11 cellular contexts compared by ENCODE assay signal in genomic region chr7:50531928-50532327, GRCh38. TPM values are rescaled to one million over a fixed set of nuclear protein-coding genes. Genes with fewer than 3 reads are reported as not detected.
DNase-seq lines count a peak whose midpoint lies in the region; ATAC-seq and TF ChIP-seq lines count a peak whose summit lies in the region.
"Had no signal": no experiment of that assay in that cellular context is flagged by ENCODE, and none has a peak within 500 bp of the region (broad histone marks: within the 10 kb centered on the region; RNA-seq: fewer than 3 reads in every experiment).

No MANE protein-coding gene starts in this region.

- peaks cover 16% of the 10 kb centered on the region for H3K4me1 Mint-ChIP-seq in chondrocyte (ENCODE audit: low read depth)
- H3K4me1 Mint-ChIP-seq in osteocyte (ENCODE audit: unreplicated experiment) = peaks cover 8% of the 10 kb centered on the region

- H3K9me3 Mint-ChIP-seq in chondrocyte (ENCODE audit: low read depth) = no peaks in the 10 kb centered on the region
- H3K9me3 Mint-ChIP-seq in osteocyte (ENCODE audit: unreplicated experiment) = no peaks in the 10 kb centered on the region

- intact Hi-C loops in lower leg skin (cut with DNase I; ENCODE audit: low total_unique reads) = no loop called here

- H3K27ac Mint-ChIP-seq in chondrocyte (ENCODE audit: unreplicated experiment) (no peak overlapping the region), osteocyte (ENCODE audit: unreplicated experiment) (no peak overlapping the region)

- peak; percentile 89 for DNase-seq in DMS153 treated with DMSO at 0.1 percent for 48 hours (lab: John Stamatoyannopoulos, UW; ENCODE audit: unreplicated experiment)
- DNase-seq in NCI-H1105 treated with DMSO at 0.1 percent for 48 hours (lab: John Stamatoyannopoulos, UW) = peak; percentile 97
- DNase-seq in RKO (ENCODE audit: low spot score) = peak; percentile 5
- peak; percentile 9 for DNase-seq in inferior parietal cortex (ENCODE audit: extremely low spot score)
- no peak for DNase-seq in lower leg skin (ENCODE audit: low spot score in 2 of 2)
- DNase-seq in chondrocyte (ENCODE audit: low spot score) = no peak
- no peak for DNase-seq in osteocyte (ENCODE audit: extremely low spot score, unreplicated experiment)
- DNase-seq: NCI-H1694 treated with DMSO at 0.1 percent for 48 hours; stimulated activated CD4-positive, alpha-beta T cell treated with anti-CD3 and anti-CD28 coated beads, Interleukin-12 subunit alpha, Interleukin-12 subunit beta, amount 100 ng/mL, for 4 hours had no signal

- H3K4me3 ChIP-seq in lower leg skin (ENCODE audit: low read depth, poor library complexity, severe bottlenecking) = no peak overlapping the region

- no peak for TF ChIP-seq CTCF in lower leg skin (IDR thresholded peaks at IDR 0.05)
- no peak for TF ChIP-seq CTCF in chondrocyte (IDR thresholded peaks at IDR 0.05)
- no peak for TF ChIP-seq CTCF in osteocyte (IDR thresholded peaks at IDR 0.05)

- peaks cover 8% of the 10 kb centered on the region for H3K27me3 Mint-ChIP-seq in chondrocyte (ENCODE audit: low read depth)
- H3K27me3 Mint-ChIP-seq in osteocyte (ENCODE audit: unreplicated experiment) = peaks cover 21% of the 10 kb centered on the region

- H3K36me3 Mint-ChIP-seq in chondrocyte (ENCODE audit: low read depth) = no peaks in the 10 kb centered on the region
- H3K36me3 Mint-ChIP-seq in osteocyte (ENCODE audit: unreplicated experiment) = no peaks in the 10 kb centered on the region

- WGBS in lower leg skin, 2 donors = 71 to 73% methylated on average over 7 of the region's 7 CpGs

- no peak for ATAC-seq in HG02798 (IDR thresholded peaks at IDR 0.05; ENCODE audit: poor library complexity, unreplicated experiment)

- no peak for TF ChIP-seq POLR2A in lower leg skin (IDR thresholded peaks at IDR 0.05)

- H3K4me3 Mint-ChIP-seq in chondrocyte (ENCODE audit: unreplicated experiment) (no peak overlapping the region), osteocyte (ENCODE audit: unreplicated experiment) (no peak overlapping the region)

RNA-seq across cellular contexts. Expression of gene DDC, which starts 33.3 kb away (rescaled TPM):
- total RNA-seq in lower leg skin (1 to 10 TPM in 1 of 4 donors, not detected in 3; 1.2 TPM), chondrocyte (not detected in 3 replicates), osteocyte (not detected in 2 replicates)
- total RNA-seq: mononuclear cell had no signal

Comparison
In these comparisons a context has a peak if more than half of its experiments do, and no peak if none do; other contexts are left out.
1. DNase-seq: peak in DMS153 treated with DMSO at 0.1 percent for 48 hours (single experiment), NCI-H1105 treated with DMSO at 0.1 percent for 48 hours (single experiment), RKO (single experiment) and inferior parietal cortex (single experiment); none in lower leg skin (0 of 2), chondrocyte (single experiment) and osteocyte (single experiment).